ENCODE assay signal across 26 cellular contexts in the genomic region with DNA sequence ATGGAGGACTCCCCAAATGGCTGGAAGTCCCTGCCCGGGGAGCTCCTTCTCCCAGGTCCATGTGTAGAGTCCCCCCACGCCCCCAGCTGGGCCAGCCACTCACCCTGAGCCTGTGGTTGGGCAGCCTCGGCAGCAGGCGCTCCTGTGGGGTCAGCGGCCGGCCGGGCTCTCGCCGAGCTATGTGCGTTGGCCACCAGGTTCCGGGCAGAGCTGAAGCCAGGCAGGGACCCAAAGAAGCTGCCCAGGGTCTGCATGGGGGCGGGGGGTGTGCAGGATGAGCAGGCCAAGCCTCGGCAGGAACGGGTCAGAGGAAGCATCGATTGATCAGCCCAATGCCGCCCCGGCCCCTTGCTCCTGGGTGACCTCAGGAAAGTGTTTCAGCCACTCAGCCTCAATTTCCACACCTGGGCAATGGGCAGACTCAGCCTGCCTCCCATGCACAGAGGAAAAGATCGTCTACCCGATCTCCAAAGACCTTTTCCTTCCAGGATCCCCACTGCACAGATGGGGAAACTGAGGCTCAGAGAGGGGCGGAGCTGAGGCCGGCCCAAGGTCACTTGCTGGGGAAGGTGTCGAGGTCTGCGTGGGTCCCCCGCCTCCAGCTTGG. TPM values are rescaled to one million over a fixed set of nuclear protein-coding genes. Genes with fewer than 3 reads are reported as not detected.
DNase-seq lines count a peak whose midpoint lies in the region; ATAC-seq and TF ChIP-seq lines count a peak whose summit lies in the region.
"Had no signal": no experiment of that assay in that cellular context is flagged by ENCODE, and none has a peak within 500 bp of the region (broad histone marks: within the 10 kb centered on the region; RNA-seq: fewer than 3 reads in every experiment).

No MANE protein-coding gene starts in this region.

- H3K27me3 ChIP-seq in heart left ventricle (no peaks in the 10 kb centered on the region), right atrium auricular region (no peaks in the 10 kb centered on the region), psoas muscle (ENCODE audit: insufficient read depth in 3 of 3, low read length in 2 of 3) (no peaks in the 10 kb centered on the region)
- H3K27me3 ChIP-seq: body of pancreas had no signal

- ATAC-seq in heart left ventricle, result peak in 3 of 4 donors; percentile 0 to 5 (median 1)
- peak; percentile 16 to 50 (median 28) for ATAC-seq in psoas muscle
- ATAC-seq: activated CD4-positive, CD25-positive, alpha-beta regulatory T cell treated with anti-CD3 and anti-CD28 coated beads, Interleukin-2, amount 50 U/mL, for 24 hours; activated CD8-positive, alpha-beta T cell treated with anti-CD3 and anti-CD28 coated beads, Interleukin-2, amount 10 ng/mL, durations not matched to agents 7 days and 5 days; activated naive CD8-positive, alpha-beta T cell treated with anti-CD3 and anti-CD28 coated beads, Interleukin-2, amount 50 U/mL, for 24 hours; stimulated activated naive CD8-positive, alpha-beta T cell treated with anti-CD3 and anti-CD28 coated beads, Interleukin-15, Interleukin-2, amounts not matched to agents 100 U/mL and 50 U/mL, for 24 hours had no signal

- peak in 2 of 5 donors; percentile 24 to 66 for DNase-seq in heart left ventricle
- DNase-seq in cardiac septum (ENCODE audit: low spot score), result no peak
- DNase-seq in right atrium auricular region (ENCODE audit: low spot score), result no peak
- DNase-seq in psoas muscle, result peak in 1 of 2 donors; percentile 31
- no peak for DNase-seq in activated CD4-positive, alpha-beta T cell treated with anti-CD3 and anti-CD28 coated beads, Interleukin-2, amount 50 U/mL, for 48 hours
- DNase-seq in NCI-H82 (lab: John Stamatoyannopoulos, UW), result no peak
- no peak for DNase-seq in GM13977 (ENCODE audit: low spot score)
- no peak for DNase-seq in iPS-NIHi11 (ENCODE audit: low spot score)
- DNase-seq: activated CD8-positive, alpha-beta T cell treated with anti-CD3 and anti-CD28 coated beads, Interleukin-2, amount 10 ng/mL, durations not matched to agents 7 days and 5 days; activated gamma-delta T cell; activated naive CD8-positive, alpha-beta T cell treated with anti-CD3 and anti-CD28 coated beads, Interleukin-2, amount 50 U/mL, for 24 hours; activated T-cell treated with anti-CD3 and anti-CD28 coated beads for 4 hours; CD4-positive, alpha-beta memory T cell; kidney; naive B cell; NCI-H1092; NCI-H187 treated with DMSO at 0.1 percent for 48 hours; NCI-H748 treated with DMSO at 0.1 percent for 48 hours; SHP77 treated with DMSO at 0.1 percent for 48 hours; stimulated activated CD4-positive, alpha-beta T cell treated with anti-CD3 and anti-CD28 coated beads, Interleukin-4, amount 100 ng/mL, for 4 hours; stimulated activated naive CD8-positive, alpha-beta T cell treated with anti-CD3 and anti-CD28 coated beads, Interleukin-15, Interleukin-2, amounts not matched to agents 100 U/mL and 50 U/mL, for 24 hours; trophoblast cell had no signal

- peak overlapping the region; percentile 35 to 75 (median 56) for H3K4me3 ChIP-seq in heart left ventricle
- H3K4me3 ChIP-seq in right atrium auricular region, result peak overlapping the region; percentile 55 to 66
- H3K4me3 ChIP-seq in psoas muscle, result peak overlapping the region; percentile 62
- H3K4me3 ChIP-seq: body of pancreas, GM23248 had no signal

- in situ Hi-C loops in GM13977 (cut with MboI; ENCODE audit: low pct_unique_long_range_greater_than_20kb, low sequenced_read_pairs, unreplicated experiment), result no loop called here

- no peaks in the 10 kb centered on the region for H3K9me3 ChIP-seq in heart left ventricle
- no peaks in the 10 kb centered on the region for H3K9me3 ChIP-seq in right atrium auricular region
- no peaks in the 10 kb centered on the region for H3K9me3 ChIP-seq in psoas muscle
- H3K9me3 ChIP-seq: body of pancreas had no signal

- TF ChIP-seq CTCF in heart left ventricle (IDR thresholded peaks at IDR 0.05), result no peak
- TF ChIP-seq CTCF in right atrium auricular region (IDR thresholded peaks at IDR 0.05), result no peak
- TF ChIP-seq CTCF in psoas muscle (IDR thresholded peaks at IDR 0.05), result no peak
- no peak for TF ChIP-seq CTCF in GM13977 (IDR thresholded peaks at IDR 0.05; ENCODE audit: extremely low read depth, insufficient read depth, missing control alignments)

- H3K4me1 ChIP-seq in heart left ventricle (peaks cover 0 to 40% (median 15%) of the 10 kb centered on the region in 12 donors), right atrium auricular region (peaks cover 0 to 32% of the 10 kb centered on the region in 2 donors), psoas muscle (peaks cover 41% of the 10 kb centered on the region)

- intact Hi-C loops in heart left ventricle (cut with DNase I), result no loop called here
- intact Hi-C loops in cardiac septum (cut with DNase I), result no loop called here
- intact Hi-C loops in psoas muscle (cut with DNase I), result no loop called here

- H3K27ac ChIP-seq in heart left ventricle (peak overlapping the region; percentile 76 to 99 (median 91)), right atrium auricular region (peak overlapping the region; percentile 85 to 95), psoas muscle (peak overlapping the region; percentile 94)
- H3K27ac ChIP-seq: body of pancreas, GM23248 had no signal

- peaks cover 0 to 22% (median 5%) of the 10 kb centered on the region in 9 donors for H3K36me3 ChIP-seq in heart left ventricle
- peaks cover 29% of the 10 kb centered on the region for H3K36me3 ChIP-seq in right atrium auricular region
- H3K36me3 ChIP-seq in psoas muscle (ENCODE audit: insufficient read depth in 1 of 2, low read depth in 1 of 2), result peaks cover 0 to 45% of the 10 kb centered on the region in 2 donors

- TF ChIP-seq POLR2A in heart left ventricle (IDR thresholded peaks at IDR 0.05), result no peak

- 49 to 77% (median 63%) methylated on average over 16 to 24 of the region's 24 CpGs for WGBS in heart left ventricle, 4 donors
- WGBS in psoas muscle, 3 donors, result 38 to 50% (median 44%) methylated on average over 23 to 24 of the region's 24 CpGs

RNA-seq across cellular contexts. Expression of gene PLIN4, which starts 0.7 kb away (rescaled TPM):
- 100 to 1,000 TPM; 110 to 292 (median 174) TPM for total RNA-seq in heart left ventricle
- 100 to 1,000 TPM in 1 of 2 donors, 10 to 100 TPM in 1; 55.5 to 241 TPM for polyA plus RNA-seq in heart left ventricle
- 89.8 TPM for total RNA-seq in cardiac septum
- 100 to 1,000 TPM; 104 to 156 TPM for total RNA-seq in right atrium auricular region
- 100 to 1,000 TPM; 115 to 309 (median 183) TPM for total RNA-seq in psoas muscle
- polyA plus RNA-seq in psoas muscle, result 10 to 100 TPM; 29.0 to 97.8 (median 50.4) TPM
- total RNA-seq: activated CD8-positive, alpha-beta T cell treated with anti-CD3 and anti-CD28 coated beads, Interleukin-2, amount 10 ng/mL, durations not matched to agents 7 days and 5 days; GM23248 had no signal

RNA-seq across cellular contexts. Expression of gene PLIN5, which starts 17.5 kb away (rescaled TPM):
- total RNA-seq in heart left ventricle (10 to 100 TPM; 26.0 to 88.6 (median 42.7) TPM), cardiac septum (25.1 TPM), right atrium auricular region (10 to 100 TPM; 21.4 to 43.6 TPM), psoas muscle (100 to 1,000 TPM in 2 of 4 donors, 10 to 100 TPM in 2; 61.7 to 143 (median 118) TPM)
- polyA plus RNA-seq in heart left ventricle (10 to 100 TPM; 17.5 to 65.0 TPM), psoas muscle (10 to 100 TPM; 14.5 to 96.8 (median 22.8) TPM)
- total RNA-seq: A172; activated CD8-positive, alpha-beta T cell treated with anti-CD3 and anti-CD28 coated beads, Interleukin-2, amount 10 ng/mL, durations not matched to agents 7 days and 5 days; GM23248 had no signal
- polyA plus RNA-seq: GM23248 had no signal

RNA-seq across cellular contexts. Expression of gene LRG1, which starts 22.3 kb away (rescaled TPM):
- total RNA-seq in heart left ventricle (1 to 10 TPM in 2 of 9 donors, under 1 TPM in 7; 0.15 to 1.7 (median 0.36) TPM), cardiac septum (0.43 TPM), right atrium auricular region (under 1 TPM in 1 of 2 donors, not detected in 1; 0.67 TPM), psoas muscle (1 to 10 TPM in 1 of 4 donors, under 1 TPM in 2, not detected in 1; 0.42 to 1.8 (median 0.53) TPM)
- polyA plus RNA-seq in heart left ventricle (under 1 TPM; 0.23 to 0.30 TPM), psoas muscle (under 1 TPM; 0.09 to 0.42 (median 0.15) TPM)
- total RNA-seq: activated CD8-positive, alpha-beta T cell treated with anti-CD3 and anti-CD28 coated beads, Interleukin-2, amount 10 ng/mL, durations not matched to agents 7 days and 5 days; CD4-positive, alpha-beta memory T cell; GM23248 had no signal
- polyA plus RNA-seq: GM23248 had no signal

RNA-seq across cellular contexts. Expression of gene SEMA6B, which starts 41.9 kb away (rescaled TPM):
- total RNA-seq in heart left ventricle (10 to 100 TPM in 5 of 9 donors, 1 to 10 TPM in 4; 6.4 to 29.7 (median 10.1) TPM), cardiac septum (7.2 TPM), right atrium auricular region (10 to 100 TPM in 1 of 2 donors, 1 to 10 TPM in 1; 3.9 to 10.8 TPM), psoas muscle (10 to 100 TPM in 2 of 4 donors, 1 to 10 TPM in 2; 6.2 to 11.7 (median 10.0) TPM)
- polyA plus RNA-seq in heart left ventricle (10 to 100 TPM in 1 of 2 donors, 1 to 10 TPM in 1; 6.0 to 16.5 TPM), psoas muscle (1 to 10 TPM; 2.3 to 7.1 (median 5.6) TPM)
- total RNA-seq: activated CD8-positive, alpha-beta T cell treated with anti-CD3 and anti-CD28 coated beads, Interleukin-2, amount 10 ng/mL, durations not matched to agents 7 days and 5 days; GM23248 had no signal
- polyA plus RNA-seq: CD4-positive, alpha-beta memory T cell; GM23248 had no signal

RNA-seq across cellular contexts. Expression of gene HDGFL2, which starts 45.5 kb away (rescaled TPM):
- 100 to 1,000 TPM in 1 of 9 donors, 10 to 100 TPM in 8; 20.8 to 235 (median 29.9) TPM for total RNA-seq in heart left ventricle
- polyA plus RNA-seq in heart left ventricle, result 10 to 100 TPM; 30.7 to 38.9 TPM
- 28.4 TPM for total RNA-seq in cardiac septum
- 10 to 100 TPM; 18.3 to 24.8 TPM for total RNA-seq in right atrium auricular region
- total RNA-seq in psoas muscle, result 10 to 100 TPM; 32.3 to 47.7 (median 39.5) TPM
- polyA plus RNA-seq in psoas muscle, result 10 to 100 TPM; 33.4 to 56.4 (median 51.3) TPM
